10 cellular contexts compared by ENCODE assay signal in the genomic region with DNA sequence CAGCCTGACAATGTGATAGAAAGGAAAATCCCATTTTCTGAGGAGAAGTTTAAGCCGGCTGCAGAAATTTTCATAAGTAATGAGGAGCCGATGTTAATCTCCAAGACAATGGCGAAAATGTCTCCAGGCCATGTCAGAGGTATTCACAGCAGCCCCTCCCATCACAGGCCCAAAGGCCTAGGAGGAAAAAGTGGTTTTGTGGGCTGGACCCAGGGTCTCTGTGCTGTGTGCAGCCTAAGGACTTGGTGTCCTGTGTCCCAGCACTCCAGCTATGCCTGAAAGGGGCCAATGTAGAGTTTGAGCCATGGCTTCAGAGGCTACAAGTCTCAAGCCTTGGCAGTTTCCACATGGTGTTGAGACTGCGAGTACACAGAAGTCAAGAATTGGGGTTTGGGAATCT. TPM values are rescaled to one million over a fixed set of nuclear protein-coding genes. Genes with fewer than 3 reads are reported as not detected.
"Had no signal": no experiment of that assay in that cellular context is flagged by ENCODE, and none has a peak within 500 bp of the region (broad histone marks: within the 10 kb centered on the region; RNA-seq: fewer than 3 reads in every experiment).

No MANE protein-coding gene starts in this region.

- H3K4me1 Mint-ChIP-seq: IgD-negative memory B cell had no signal

- H3K4me3 ChIP-seq: K562 had no signal

- H3K4me2 ChIP-seq: KMS-11 had no signal

- DNase-seq: IMR-90, KBM-7, KG1 had no signal

- H3K36me3 Mint-ChIP-seq: IgD-negative memory B cell had no signal

- H3K27ac ChIP-seq: HL-60, KMS-11 had no signal

- H3K27me3 Mint-ChIP-seq: IgD-negative memory B cell had no signal

- H3K4me3 Mint-ChIP-seq: IgD-negative memory B cell had no signal

- FAIRE-seq: HepG2, HTR-8/SVneo, K562 had no signal

- ATAC-seq: HepG2, K562 had no signal

RNA-seq across cellular contexts. Expression of a gene that starts 32.9 kb away (rescaled TPM):
- total RNA-seq: HT-29 had no signal
- polyA plus RNA-seq: IgD-negative memory B cell had no signal
